9 cellular contexts compared by ENCODE assay signal in genomic region chr2:197805598-197806316, GRCh38. TPM values are rescaled to one million over a fixed set of nuclear protein-coding genes. Genes with fewer than 3 reads are reported as not detected.
A peak's percentile ranks its signal among the peaks of the same experiment; 100 is the strongest.
DNase-seq lines count a peak whose midpoint lies in the region; ATAC-seq, FAIRE-seq and TF ChIP-seq lines count a peak whose summit lies in the region.
"Had no signal": no experiment of that assay in that cellular context is flagged by ENCODE, and none has a peak within 500 bp of the region (broad histone marks: within the 10 kb centered on the region; RNA-seq: fewer than 3 reads in every experiment).

No MANE protein-coding gene starts in this region.

- H3F3A ChIP-seq in PC-9 (ENCODE audit: insufficient read depth, low read depth), result no peaks in the 10 kb centered on the region

- H3K4me3 ChIP-seq in K562 (peak overlapping the region; percentile 82), lower lobe of right lung (peak overlapping the region; percentile 80), thyroid gland (replicated peaks in 1 of 3) (peak overlapping the region in 2 of 3 donors; percentile 42 to 83), PC-9 (no peak overlapping the region)

- H3K27ac ChIP-seq in K562 (ENCODE audit: extremely low read depth, low read depth, low read length), result peak overlapping the region; percentile 37
- H3K27ac ChIP-seq in lower lobe of right lung, result no peak overlapping the region
- H3K27ac ChIP-seq in thyroid gland, result peak overlapping the region in 2 of 3 donors; percentile 71 to 82
- no peak overlapping the region for H3K27ac ChIP-seq in PC-9

- no peak for ATAC-seq in K562
- no peak for ATAC-seq in lower lobe of right lung
- ATAC-seq in HG02642 (IDR thresholded peaks at IDR 0.05; ENCODE audit: poor library complexity, unreplicated experiment), result no peak
- no peak for ATAC-seq in GM21447 (IDR thresholded peaks at IDR 0.05; ENCODE audit: unreplicated experiment)

- CTCF ChIA-PET in K562 (lab: Yijun Ruan, JAX; ENCODE audit: low intra/inter-chr PET ratio) (no interaction called here), PC-9 (lab: Charles Lee) (no interaction called here)

- in situ Hi-C loops in K562 (cut with MboI), result loop anchor here (10.0 kb wide), 1 partner anchor 319 kb away; no protein-coding TSS in a partner anchor

- FAIRE-seq in K562 (lab: Jason Lieb, UNC), result peak; percentile 77

- TF ChIP-seq EP300 in K562 (IDR thresholded peaks at IDR 0.05; ENCODE audit: low read length), result no peak

- H3K79me2 ChIP-seq in K562 (ENCODE audit: control insufficient read depth, insufficient read depth, low read length) (peaks cover 71% of the 10 kb centered on the region), PC-9 (ENCODE audit: low read depth) (no peaks in the 10 kb centered on the region)

- TF ChIP-seq RAD21 in K562 (CRISPR knock-in tag; conservative IDR thresholded peaks at IDR 0.05 in 1 of 2, IDR thresholded peaks at IDR 0.05 in 1 of 2), result no peak

- POLR2A ChIA-PET in K562 (lab: Yijun Ruan, JAX) (interaction anchor here (0.6 kb wide), 2 partner anchors 260 to 304 kb away, joined by 3 read pairs; no protein-coding TSS in a partner anchor), PC-9 (lab: Charles Lee; ENCODE audit: unreplicated experiment) (no interaction called here)

- no peak for DNase-seq in activated T-cell treated with anti-CD3 and anti-CD28 coated beads, Interleukin-2, amount 50 U/mL, for 24 hours
- DNase-seq in activated T-cell treated with anti-CD3 and anti-CD28 coated beads, Interleukin-2, amount 50 U/mL, for 48 hours, result no peak
- DNase-seq in K562 (ENCODE audit: extremely low read depth in 1 of 4, low spot score in 3 of 4) (peak in 2 of 4 experiments; percentile 9 to 30), lower lobe of right lung (no peak), thyroid gland (no peak), PC-9 (no peak)
- DNase-seq: DMS79 had no signal

- no peaks in the 10 kb centered on the region for H3K9me2 ChIP-seq in PC-9 (ENCODE audit: insufficient read depth)

- intact Hi-C loops in K562 (cut with micrococcal nuclease), result loop anchor here (1.0 to 10.0 kb wide), 4 partner anchors 45 to 1649 kb away; partner anchors contain the start of gene SATB2
- intact Hi-C loops in lower lobe of right lung (cut with DNase I), result no loop called here
- intact Hi-C loops in thyroid gland (cut with DNase I), result no loop called here
- intact Hi-C loops in PC-9 (cut with micrococcal nuclease; ENCODE audit: unreplicated experiment), result no loop called here

- peaks cover 6 to 21% of the 10 kb centered on the region in 2 experiments; a peak in 4 of 5 replicates for H3K4me1 ChIP-seq in K562 (replicated peaks in 1 of 2; ENCODE audit: control insufficient read depth in 2 of 2, insufficient read depth in 2 of 2, low read length in 2 of 2)
- H3K4me1 ChIP-seq in lower lobe of right lung, result peaks cover 26% of the 10 kb centered on the region
- H3K4me1 ChIP-seq in thyroid gland, result peaks cover 11 to 12% of the 10 kb centered on the region in 2 donors
- no peaks in the 10 kb centered on the region for H3K4me1 ChIP-seq in PC-9 (replicated peaks; ENCODE audit: insufficient read depth)

- no peaks in the 10 kb centered on the region for H3K9me1 ChIP-seq in K562 (ENCODE audit: control insufficient read depth, insufficient read depth, low read length)

- peak overlapping the region; percentile 84 for H3K4me2 ChIP-seq in K562 (ENCODE audit: insufficient read depth, low read length)
- H3K4me2 ChIP-seq in PC-9, result no peak overlapping the region

- H3K27me3 Mint-ChIP-seq in activated T-cell treated with anti-CD3 and anti-CD28 coated beads, Interleukin-2, amount 50 U/mL, for 24 hours, result no peaks in the 10 kb centered on the region

- peaks cover 3% of the 10 kb centered on the region; the same call in 1 of the 3 replicates for H3K36me3 ChIP-seq in K562 (ENCODE audit: control insufficient read depth, insufficient read depth, low read length)
- no peaks in the 10 kb centered on the region for H3K36me3 ChIP-seq in lower lobe of right lung
- H3K36me3 ChIP-seq in thyroid gland, result no peaks in the 10 kb centered on the region
- no peaks in the 10 kb centered on the region for H3K36me3 ChIP-seq in PC-9 (ENCODE audit: low read depth)

- peaks cover 2% of the 10 kb centered on the region for H3K36me3 Mint-ChIP-seq in activated T-cell treated with anti-CD3 and anti-CD28 coated beads, Interleukin-2, amount 50 U/mL, for 24 hours (ENCODE audit: low read depth)

- peak overlapping the region; percentile 80 for H3K4me3 Mint-ChIP-seq in activated T-cell treated with anti-CD3 and anti-CD28 coated beads, Interleukin-2, amount 50 U/mL, for 24 hours

- no peaks in the 10 kb centered on the region for H3K9me3 Mint-ChIP-seq in activated T-cell treated with anti-CD3 and anti-CD28 coated beads, Interleukin-2, amount 50 U/mL, for 24 hours

- TF ChIP-seq CTCF in K562 (IDR thresholded peaks at IDR 0.05 in 2 of 3, conservative IDR thresholded peaks at IDR 0.05 in 1 of 3; ENCODE audit: insufficient read depth in 2 of 3, low read depth in 1 of 3, low read length in 3 of 3) (no peak), lower lobe of right lung (IDR thresholded peaks at IDR 0.05) (no peak), thyroid gland (IDR thresholded peaks at IDR 0.05) (no peak), PC-9 (conservative IDR thresholded peaks at IDR 0.05) (no peak)

- peaks cover 59% of the 10 kb centered on the region for H3K4me1 Mint-ChIP-seq in activated T-cell treated with anti-CD3 and anti-CD28 coated beads, Interleukin-2, amount 50 U/mL, for 24 hours (ENCODE audit: low read depth)

- H2AFZ ChIP-seq in K562 (ENCODE audit: low read depth, low read length), result peak overlapping the region; percentile 57
- H2AFZ ChIP-seq in PC-9, result no peak overlapping the region

- WGBS in K562 (ENCODE audit: insufficient coverage, low coverage, missing lambda C conversion rate), result 0% methylated on average over 11 of the region's 11 CpGs
- WGBS in thyroid gland, 2 donors, result 43 to 45% methylated on average over 11 of the region's 11 CpGs

- TF ChIP-seq POLR2A in K562 (conservative IDR thresholded peaks at IDR 0.05) (no peak), thyroid gland (IDR thresholded peaks at IDR 0.05) (no peak)

- BruUV-seq in K562 (replicated peaks; lab: Mats Ljungman, UMichigan) (TSS peak; percentile 35), PC-9 (replicated peaks; lab: Mats Ljungman, UMichigan) (no TSS peak)

- peak overlapping the region; percentile 8 for H3K27ac Mint-ChIP-seq in activated T-cell treated with anti-CD3 and anti-CD28 coated beads, Interleukin-2, amount 50 U/mL, for 24 hours

- H3K9ac ChIP-seq in K562 (ENCODE audit: insufficient read depth in 1 of 2, low read depth in 2 of 2, low read length in 2 of 2), result peak overlapping the region; percentile 57 to 88; a peak in 3 of 4 replicates

- H3K27me3 ChIP-seq in K562 (ENCODE audit: control insufficient read depth in 2 of 2, insufficient read depth in 2 of 2, low read length in 2 of 2), result no peaks in the 10 kb centered on the region
- no peaks in the 10 kb centered on the region for H3K27me3 ChIP-seq in lower lobe of right lung (ENCODE audit: low read depth)
- H3K27me3 ChIP-seq in thyroid gland, result no peaks in the 10 kb centered on the region
- H3K27me3 ChIP-seq in PC-9 (ENCODE audit: insufficient read depth, low read depth), result peaks cover 26% of the 10 kb centered on the region

- no peaks in the 10 kb centered on the region for H3K9me3 ChIP-seq in K562 (replicated peaks; ENCODE audit: control insufficient read depth, insufficient read depth, low read depth, low read length)
- no peaks in the 10 kb centered on the region for H3K9me3 ChIP-seq in lower lobe of right lung
- no peaks in the 10 kb centered on the region for H3K9me3 ChIP-seq in thyroid gland
- H3K9me3 ChIP-seq in PC-9 (ENCODE audit: insufficient read depth, low read depth), result no peaks in the 10 kb centered on the region

- H4K20me1 ChIP-seq in K562 (replicated peaks; ENCODE audit: control insufficient read depth, insufficient read depth, low read length) (no peaks in the 10 kb centered on the region), PC-9 (ENCODE audit: insufficient read depth) (no peaks in the 10 kb centered on the region)

RNA-seq across cellular contexts. Expression of gene PLCL1, which starts 1.4 kb away (rescaled TPM):
- total RNA-seq in K562 (2011; cell fraction: chromatin; rRNA removed; ENCODE audit: low replicate concordance), result 12.5 and 53.5 TPM in 2 replicates
- 6.0 and 7.5 TPM in 2 replicates for total RNA-seq in K562 (2011; cell fraction: nucleolus; rRNA removed)
- 9.1 and 10.5 TPM in 2 replicates for total RNA-seq in K562 (2011; cell fraction: nucleoplasm; rRNA removed)
- total RNA-seq in K562 (2014; rRNA removed), result 6.1 and 6.2 TPM in 2 replicates
- total RNA-seq in K562 (2014; rRNA removed; fragmentation: Illumina TruSeq; extraction: Trizol), result 12.9 and 16.0 TPM in 2 replicates
- 12.0 and 12.6 TPM in 2 replicates for total RNA-seq in K562 (2015; rRNA removed; fragmentation: Illumina TruSeq; extraction: Trizol)
- 8.9 and 9.7 TPM in 2 replicates for total RNA-seq in K562 (2021)
- 11.2 and 17.7 TPM in 2 replicates for polyA plus RNA-seq in K562 (2011; rRNA removed)
- polyA plus RNA-seq in K562 (2011; cell fraction: cytosol; rRNA removed), result 2.7 and 5.4 TPM in 2 replicates
- polyA plus RNA-seq in K562 (2011; cell fraction: nucleus; rRNA removed), result 6.1 and 8.8 TPM in 2 replicates
- polyA plus RNA-seq in K562 (2012), result 7.6 and 9.4 TPM in 2 replicates
- 8.6 and 8.9 TPM in 2 replicates for polyA plus RNA-seq in K562 (2014; fragmentation: Illumina TruSeq; extraction: Trizol)
- 1 to 10 TPM; 2.0 to 3.0 TPM for polyA plus RNA-seq in K562 (2014; fragmentation: Nextera tagmentation; extraction: Ambion mirVana)
- polyA plus RNA-seq in K562 (2014; rRNA removed), result 5.1 and 8.1 TPM in 2 replicates
- 60.9 and 62.3 TPM in 2 replicates for polyA minus RNA-seq in K562 (2011; rRNA and poly(A)+ RNA removed)
- polyA minus RNA-seq in K562 (2011; cell fraction: cytosol; rRNA and poly(A)+ RNA removed), result 10.5 and 16.3 TPM in 2 replicates
- polyA minus RNA-seq in K562 (2011; cell fraction: nucleus; rRNA and poly(A)+ RNA removed), result 28.0 and 45.5 TPM in 2 replicates
- total RNA-seq in lower lobe of right lung, result 6.3 TPM
- 10 to 100 TPM in 2 of 4 donors, 1 to 10 TPM in 2; 9.1 to 11.8 (median 9.9) TPM for total RNA-seq in thyroid gland
- not detected in 2 replicates for total RNA-seq in PC-9 (2021)

RNA-seq across cellular contexts. Expression of gene BOLL, which starts 20.6 kb away (rescaled TPM):
- total RNA-seq in K562 (2011; cell fraction: chromatin; rRNA removed; ENCODE audit: low replicate concordance), result 0.09 and 0.14 TPM in 2 replicates
- total RNA-seq in K562 (2011; cell fraction: nucleolus; rRNA removed), result not detected in 2 replicates
- 0.81 TPM in 1 of 2 replicates, not detected in the other for total RNA-seq in K562 (2011; cell fraction: nucleoplasm; rRNA removed)
- total RNA-seq in K562 (2014; rRNA removed), result 0.29 TPM in 1 of 2 replicates, not detected in the other
- total RNA-seq in K562 (2014; rRNA removed; fragmentation: Illumina TruSeq; extraction: Trizol), result 0.11 TPM in 1 of 2 replicates, not detected in the other
- total RNA-seq in K562 (2015; rRNA removed; fragmentation: Illumina TruSeq; extraction: Trizol), result 0.25 TPM in 1 of 2 replicates, not detected in the other
- 0.11 and 0.13 TPM in 2 replicates for total RNA-seq in K562 (2021)
- polyA plus RNA-seq in K562 (2011; rRNA removed), result 0.53 TPM in 1 of 2 replicates, not detected in the other
- polyA plus RNA-seq in K562 (2011; cell fraction: cytosol; rRNA removed), result 0.15 TPM in 1 of 2 replicates, not detected in the other
- 0.34 and 0.65 TPM in 2 replicates for polyA plus RNA-seq in K562 (2011; cell fraction: nucleus; rRNA removed)
- polyA plus RNA-seq in K562 (2012), result 0.27 and 1.1 TPM in 2 replicates
- polyA plus RNA-seq in K562 (2014; fragmentation: Illumina TruSeq; extraction: Trizol), result 0.11 and 0.55 TPM in 2 replicates
- polyA plus RNA-seq in K562 (2014; fragmentation: Nextera tagmentation; extraction: Ambion mirVana), result under 1 TPM; 0.11 to 0.46 TPM
- 0.09 and 0.12 TPM in 2 replicates for polyA plus RNA-seq in K562 (2014; rRNA removed)
- not detected in 2 replicates for polyA minus RNA-seq in K562 (2011; rRNA and poly(A)+ RNA removed)
- polyA minus RNA-seq in K562 (2011; cell fraction: cytosol; rRNA and poly(A)+ RNA removed), result not detected in 2 replicates
- not detected in 2 replicates for polyA minus RNA-seq in K562 (2011; cell fraction: nucleus; rRNA and poly(A)+ RNA removed)
- total RNA-seq in lower lobe of right lung, result not detected
- total RNA-seq in thyroid gland, result under 1 TPM in 2 of 4 donors, not detected in 2; 0.27 to 0.45 TPM
- total RNA-seq in PC-9 (2021), result not detected in 2 replicates

Comparison
In these comparisons a context has a peak if more than half of its experiments do, and no peak if none do; other contexts are left out.
1. H3K27ac ChIP-seq: peak in K562 (single experiment) and thyroid gland (2 of 3); none in lower lobe of right lung (single experiment) and PC-9 (single experiment).